Comparison of ENCODE assay signal across 13 cellular contexts in the genomic region with DNA sequence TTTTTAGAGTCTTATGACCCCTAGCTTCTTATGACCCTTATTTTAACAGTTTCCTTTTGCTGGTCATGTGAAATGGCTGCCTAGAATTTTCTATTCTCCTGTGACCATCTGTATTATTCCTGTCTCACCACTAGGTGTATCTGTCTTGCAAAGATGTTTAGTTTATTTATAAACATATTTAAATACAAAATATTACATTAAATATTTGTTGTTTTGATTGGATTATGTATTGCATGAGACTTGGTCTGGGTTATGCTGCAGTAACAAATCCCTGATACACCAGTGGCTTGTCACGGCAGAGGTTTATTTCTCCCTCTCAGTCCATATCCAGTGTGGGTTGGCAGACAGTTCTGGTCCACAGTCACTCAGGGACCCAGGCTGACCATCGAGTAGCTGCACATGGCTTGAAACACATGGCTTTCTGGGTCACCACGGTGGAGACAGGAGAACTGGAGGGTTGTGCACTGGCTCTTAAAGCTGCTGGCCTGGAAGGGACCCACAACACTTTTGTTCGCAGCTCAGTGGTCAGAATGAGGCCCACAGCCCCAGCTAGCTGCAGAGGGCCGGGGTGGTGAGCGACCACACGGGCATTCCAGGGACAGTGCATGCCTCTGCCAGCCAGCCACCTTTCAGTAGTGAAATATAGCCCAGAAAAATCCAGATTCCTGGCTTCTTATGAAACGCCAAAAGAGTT. TPM values are rescaled to one million over a fixed set of nuclear protein-coding genes. Genes with fewer than 3 reads are reported as not detected.
DNase-seq lines count a peak whose midpoint lies in the region; ATAC-seq and TF ChIP-seq lines count a peak whose summit lies in the region.
"Had no signal": no experiment of that assay in that cellular context is flagged by ENCODE, and none has a peak within 500 bp of the region (broad histone marks: within the 10 kb centered on the region; RNA-seq: fewer than 3 reads in every experiment).

No MANE protein-coding gene starts in this region.

- H4K8ac ChIP-seq in mesenchymal stem cell (ENCODE audit: low read length) = peak overlapping the region; percentile 59

- intact Hi-C loops in left cardiac atrium (cut with DNase I) (no loop called here), colonic mucosa (cut with DNase I) (no loop called here)

- H3K9ac ChIP-seq in colonic mucosa (ENCODE audit: low read depth in 2 of 2, low read length in 2 of 2) = no peak overlapping the region
- no peak overlapping the region for H3K9ac ChIP-seq in mesenchymal stem cell (ENCODE audit: low read length)

- H3K27me3 ChIP-seq in cardiac muscle cell = no peaks in the 10 kb centered on the region
- H3K27me3 ChIP-seq in colonic mucosa = no peaks in the 10 kb centered on the region
- H3K27me3 ChIP-seq in mesenchymal stem cell (ENCODE audit: control insufficient read depth in 1 of 2, insufficient read depth in 1 of 2, low read length in 2 of 2) = no peaks in the 10 kb centered on the region
- no peaks in the 10 kb centered on the region for H3K27me3 ChIP-seq in upper lobe of left lung

- peak overlapping the region in 1 of 2 experiments; percentile 3 for H3K23ac ChIP-seq in mesenchymal stem cell (ENCODE audit: low read length in 2 of 2)

- H3K9me3 ChIP-seq in cardiac muscle cell (ENCODE audit: low read depth) = no peaks in the 10 kb centered on the region
- H3K9me3 ChIP-seq in colonic mucosa = no peaks in the 10 kb centered on the region
- no peaks in the 10 kb centered on the region for H3K9me3 ChIP-seq in mesenchymal stem cell (ENCODE audit: control insufficient read depth, low read length)
- H3K9me3 ChIP-seq in upper lobe of left lung = no peaks in the 10 kb centered on the region

- H3K4me3 ChIP-seq in cardiac muscle cell (no peak overlapping the region), colonic mucosa (no peak overlapping the region), mesenchymal stem cell (ENCODE audit: insufficient read depth in 1 of 2, low read depth in 1 of 2, low read length in 2 of 2) (no peak overlapping the region), upper lobe of left lung (no peak overlapping the region)

- peaks cover 46% of the 10 kb centered on the region for H3K4me1 ChIP-seq in cardiac muscle cell (ENCODE audit: low read depth)
- no peaks in the 10 kb centered on the region for H3K4me1 ChIP-seq in colonic mucosa
- H3K4me1 ChIP-seq in mesenchymal stem cell (ENCODE audit: control insufficient read depth, insufficient read depth, low read depth, low read length) = peaks cover 46% of the 10 kb centered on the region
- peaks cover 65 to 76% (median 68%) of the 10 kb centered on the region in 4 donors for H3K4me1 ChIP-seq in upper lobe of left lung

- H3K14ac ChIP-seq in mesenchymal stem cell (ENCODE audit: low read length in 2 of 2) = peak overlapping the region in 1 of 2 experiments; percentile 4

- H3K4ac ChIP-seq in mesenchymal stem cell (ENCODE audit: low read depth in 1 of 2, low read length in 2 of 2) = peak overlapping the region; percentile 33 to 55

- TF ChIP-seq CTCF in cardiac muscle cell (IDR thresholded peaks at IDR 0.05; ENCODE audit: low read depth, low read length) (peak; percentile 11), colonic mucosa (IDR thresholded peaks at IDR 0.05) (peak; percentile 11), upper lobe of left lung (IDR thresholded peaks at IDR 0.05) (peak in 1 of 6 experiments; percentile 30)

- no peak overlapping the region for H2AFZ ChIP-seq in mesenchymal stem cell (ENCODE audit: low read depth, low read length)

- H2BK5ac ChIP-seq in mesenchymal stem cell (ENCODE audit: low read depth, low read length, poor library complexity, severe bottlenecking) = no peak overlapping the region

- WGBS in mesenchymal stem cell = 88% methylated on average over 8 of the region's 8 CpGs
- 83 to 86% methylated on average over 7 to 8 of the region's 8 CpGs for WGBS in upper lobe of left lung, 2 donors

- ATAC-seq in left cardiac atrium (no peak), upper lobe of left lung (ENCODE audit: low FRiP score in 2 of 2) (no peak), HG03432 (IDR thresholded peaks at IDR 0.05; ENCODE audit: unreplicated experiment) (no peak)

- no peak for TF ChIP-seq POLR2A in upper lobe of left lung (IDR thresholded peaks at IDR 0.05)

- H2BK12ac ChIP-seq in mesenchymal stem cell (ENCODE audit: low read length in 2 of 2) = peak overlapping the region; percentile 92 to 95

- no peak for TF ChIP-seq EP300 in upper lobe of left lung (IDR thresholded peaks at IDR 0.05)

- peak overlapping the region; percentile 26 for H2BK15ac ChIP-seq in mesenchymal stem cell (ENCODE audit: low read depth, poor library complexity, severe bottlenecking)

- H3K18ac ChIP-seq in mesenchymal stem cell (ENCODE audit: low read depth in 1 of 2, low read length in 2 of 2) = peak overlapping the region; percentile 67 to 80

- peak overlapping the region; percentile 63 for H2AK5ac ChIP-seq in mesenchymal stem cell (ENCODE audit: low read length, severe bottlenecking)

- H3K4me2 ChIP-seq in mesenchymal stem cell (ENCODE audit: low read length, poor library complexity, severe bottlenecking) = no peak overlapping the region

- H3K27ac ChIP-seq in cardiac muscle cell (no peak overlapping the region), colonic mucosa (peak overlapping the region; percentile 24), mesenchymal stem cell (ENCODE audit: low read length, poor library complexity, severe bottlenecking) (peak overlapping the region; percentile 55), upper lobe of left lung (peak overlapping the region; percentile 57 to 90 (median 72))

- H2BK120ac ChIP-seq in mesenchymal stem cell (ENCODE audit: low read depth, low read length) = peak overlapping the region; percentile 36

- DNase-seq in cardiac muscle cell (ENCODE audit: low read depth in 1 of 2, low spot score in 1 of 2) = no peak
- no peak for DNase-seq in left cardiac atrium
- DNase-seq in colonic mucosa = peak; percentile 16
- DNase-seq in mesenchymal stem cell = peak; percentile 39
- DNase-seq in upper lobe of left lung = peak in 1 of 2 donors; percentile 18
- no peak for DNase-seq in HuH-7.5 (ENCODE audit: low spot score)
- no peak for DNase-seq in NAMALWA (ENCODE audit: low spot score)
- DNase-seq: CD4-positive, alpha-beta memory T cell; effector CD4-positive, alpha-beta T cell; NCI-H1092; SHP77 treated with DMSO at 0.1 percent for 48 hours had no signal

- H3K79me1 ChIP-seq in mesenchymal stem cell (replicated peaks; ENCODE audit: low read length, poor library complexity, severe bottlenecking) = peaks cover 23% of the 10 kb centered on the region

- peaks cover 4% of the 10 kb centered on the region for H3K36me3 ChIP-seq in cardiac muscle cell
- H3K36me3 ChIP-seq in colonic mucosa = no peaks in the 10 kb centered on the region
- H3K36me3 ChIP-seq in mesenchymal stem cell (ENCODE audit: control insufficient read depth in 1 of 2, insufficient read depth in 2 of 2, low read depth in 1 of 2, low read length in 2 of 2) = peaks cover 22 to 26% of the 10 kb centered on the region in 2 experiments
- H3K36me3 ChIP-seq in upper lobe of left lung = peaks cover 2 to 22% (median 10%) of the 10 kb centered on the region in 4 donors

- H4K91ac ChIP-seq in mesenchymal stem cell (ENCODE audit: low read length) = peak overlapping the region; percentile 48

RNA-seq across cellular contexts. Expression of gene RASSF4, which starts 7.4 kb away (rescaled TPM):
- total RNA-seq in cardiac muscle cell (53.2 and 63.6 TPM in 2 replicates), left cardiac atrium (10 to 100 TPM; 48.9 to 71.5 TPM), colonic mucosa (10 to 100 TPM; 13.1 to 19.9 TPM), upper lobe of left lung (100 to 1,000 TPM in 1 of 6 donors, 10 to 100 TPM in 5; 23.4 to 194 (median 48.0) TPM)
- 70.7 and 102 TPM in 2 replicates for polyA plus RNA-seq in cardiac muscle cell
- polyA plus RNA-seq in mesenchymal stem cell (2013, experiment 1 of 2) = 30.8 TPM
- 30.3 TPM for polyA plus RNA-seq in mesenchymal stem cell (2013, experiment 2 of 2)

RNA-seq across cellular contexts. Expression of gene DEPP1, which starts 11.6 kb away (rescaled TPM):
- total RNA-seq in cardiac muscle cell (34.0 and 39.3 TPM in 2 replicates), left cardiac atrium (10 to 100 TPM; 36.7 to 49.2 TPM), colonic mucosa (10 to 100 TPM; 11.1 to 20.2 TPM), upper lobe of left lung (100 to 1,000 TPM in 3 of 6 donors, 10 to 100 TPM in 3; 42.0 to 405 (median 95.6) TPM)
- 32.3 and 38.3 TPM in 2 replicates for polyA plus RNA-seq in cardiac muscle cell
- polyA plus RNA-seq in mesenchymal stem cell (2013, experiment 1 of 2) = 10.5 TPM
- 10.5 TPM for polyA plus RNA-seq in mesenchymal stem cell (2013, experiment 2 of 2)
- total RNA-seq: CD4-positive, alpha-beta memory T cell had no signal
- polyA plus RNA-seq: CD4-positive, alpha-beta memory T cell had no signal

RNA-seq across cellular contexts. Expression of gene ZNF22, which starts 33.8 kb away (rescaled TPM):
- total RNA-seq in cardiac muscle cell = 18.4 and 22.1 TPM in 2 replicates
- 31.3 and 48.1 TPM in 2 replicates for polyA plus RNA-seq in cardiac muscle cell
- total RNA-seq in left cardiac atrium = 10 to 100 TPM; 18.9 to 21.1 TPM
- 10 to 100 TPM; 16.5 to 17.3 TPM for total RNA-seq in colonic mucosa
- 13.5 TPM for polyA plus RNA-seq in mesenchymal stem cell (2013, experiment 1 of 2)
- 14.1 TPM for polyA plus RNA-seq in mesenchymal stem cell (2013, experiment 2 of 2)
- 10 to 100 TPM in 4 of 6 donors, 1 to 10 TPM in 2; 8.4 to 26.9 (median 18.4) TPM for total RNA-seq in upper lobe of left lung

RNA-seq across cellular contexts. Expression of gene TMEM72, which starts 55.8 kb away (rescaled TPM):
- total RNA-seq in cardiac muscle cell (1.3 and 2.3 TPM in 2 replicates), left cardiac atrium (under 1 TPM; 0.21 to 0.27 TPM), colonic mucosa (10 to 100 TPM; 14.5 to 17.6 TPM), upper lobe of left lung (under 1 TPM in 1 of 6 donors, not detected in 5; 0.06 TPM)
- polyA plus RNA-seq in cardiac muscle cell = 1.2 and 2.3 TPM in 2 replicates
- polyA plus RNA-seq in mesenchymal stem cell (2013, experiment 1 of 2) = 0.23 TPM
- 0.11 TPM for polyA plus RNA-seq in mesenchymal stem cell (2013, experiment 2 of 2)
- total RNA-seq: CD4-positive, alpha-beta memory T cell; mucosa of gallbladder had no signal
- polyA plus RNA-seq: CD4-positive, alpha-beta memory T cell had no signal

Comparison
In these comparisons a context has a peak if more than half of its experiments do, and no peak if none do; other contexts are left out.
1. DNase-seq: peak in colonic mucosa (single experiment) and mesenchymal stem cell (single experiment); none in cardiac muscle cell (0 of 2), left cardiac atrium (single experiment), HuH-7.5 (single experiment) and NAMALWA (single experiment).